In genomic region chr19:55160128-55160985, GRCh38 we compare ENCODE assay signal across 8 cellular contexts. TPM values are rescaled to one million over a fixed set of nuclear protein-coding genes. Genes with fewer than 3 reads are reported as not detected.
A peak's percentile ranks its signal among the peaks of the same experiment; 100 is the strongest.
DNase-seq lines count a peak whose midpoint lies in the region; ATAC-seq lines count a peak whose summit lies in the region.

No MANE protein-coding gene starts in this region.

- ATAC-seq in HG03432 (IDR thresholded peaks at IDR 0.05; ENCODE audit: unreplicated experiment) = peak; percentile 78
- peak; percentile 95 for ATAC-seq in left lobe of liver
- no peak for ATAC-seq in HG02763 (IDR thresholded peaks at IDR 0.05; ENCODE audit: unreplicated experiment)

- DNase-seq in ELR (ENCODE audit: low read depth) (peak; percentile 92), NCI-H69 (lab: John Stamatoyannopoulos, UW) (peak; percentile 98), cerebellar cortex (ENCODE audit: low spot score) (peak; percentile 81), left lobe of liver (ENCODE audit: low spot score) (peak; percentile 73)
- peak; percentile 78 to 80 for DNase-seq in activated CD4-positive, alpha-beta T cell treated with anti-CD3 and anti-CD28 coated beads for 4 hours
- peak; percentile 53 to 82 (median 62) for DNase-seq in stimulated activated CD4-positive, alpha-beta T cell treated with anti-CD3 and anti-CD28 coated beads, TNF-alpha, amount 100 ng/mL, for 1 hour (ENCODE audit: low read depth in 3 of 3, low spot score in 1 of 3)

RNA-seq across cellular contexts. Expression of gene TNNI3, which starts 2.8 kb away (rescaled TPM):
- total RNA-seq in left lobe of liver = not detected

RNA-seq across cellular contexts. Expression of gene DNAAF3, which starts 6.1 kb away (rescaled TPM):
- 0.63 TPM for total RNA-seq in left lobe of liver

RNA-seq across cellular contexts. Expression of gene TNNT1, which starts 11.4 kb away (rescaled TPM):
- total RNA-seq in left lobe of liver = 0.18 TPM

RNA-seq across cellular contexts. Expression of gene SYT5, which starts 19.7 kb away (rescaled TPM):
- total RNA-seq in left lobe of liver = 0.20 TPM

RNA-seq across cellular contexts. Expression of gene PPP1R12C, which starts 42.9 kb away (rescaled TPM):
- total RNA-seq in left lobe of liver = 46.5 TPM
